17 cellular contexts compared by ENCODE assay signal in genomic region chr9:109164040-109164439, GRCh38. TPM values are rescaled to one million over a fixed set of nuclear protein-coding genes. Genes with fewer than 3 reads are reported as not detected.
DNase-seq lines count a peak whose midpoint lies in the region; ATAC-seq lines count a peak whose summit lies in the region.
"Had no signal": no experiment of that assay in that cellular context is flagged by ENCODE, and none has a peak within 500 bp of the region (broad histone marks: within the 10 kb centered on the region; RNA-seq: fewer than 3 reads in every experiment).

No MANE protein-coding gene starts in this region.

- no peaks in the 10 kb centered on the region for H3K4me1 ChIP-seq in HAP-1

- ATAC-seq in GM19043 (IDR thresholded peaks at IDR 0.05; ENCODE audit: low read depth, unreplicated experiment) = peak; percentile 74
- ATAC-seq in HG02981 (IDR thresholded peaks at IDR 0.05; ENCODE audit: unreplicated experiment) = peak; percentile 67
- ATAC-seq in stimulated activated naive B cell treated with anti-CD40 and anti-IgM and Interleukin-4, amounts not matched to agents 10 μg/mL and 1 μg/mL and 100 μg/mL, for 72 hours (replicated peaks) = peak; percentile 78 to 83
- ATAC-seq in activated T-cell treated with anti-CD3 and anti-CD28 coated beads, Interleukin-2, amount 50 U/mL, for 72 hours (replicated peaks in 1 of 2) = no peak
- ATAC-seq in HG03095 (IDR thresholded peaks at IDR 0.05; ENCODE audit: unreplicated experiment) = no peak
- ATAC-seq: esophagus mucosa, left ventricle myocardium superior had no signal

- H3K27me3 ChIP-seq in HAP-1 (ENCODE audit: low read depth) = no peaks in the 10 kb centered on the region

- H3K4me1 Mint-ChIP-seq in stimulated activated naive B cell treated with anti-CD40 and anti-IgM and Interleukin-4, amounts not matched to agents 10 μg/mL and 1 μg/mL and 100 μg/mL, for 72 hours = peaks cover 9 to 14% of the 10 kb centered on the region in 2 donors
- peaks cover 11% of the 10 kb centered on the region for H3K4me1 Mint-ChIP-seq in activated T-cell treated with anti-CD3 and anti-CD28 coated beads, Interleukin-2, amount 50 U/mL, for 72 hours (ENCODE audit: low read depth)

- no peaks in the 10 kb centered on the region for H3K36me3 ChIP-seq in HAP-1 (replicated peaks)
- H3K36me3 ChIP-seq: suprapubic skin had no signal

- H3K4me3 Mint-ChIP-seq in stimulated activated naive B cell treated with anti-CD40 and anti-IgM and Interleukin-4, amounts not matched to agents 10 μg/mL and 1 μg/mL and 100 μg/mL, for 72 hours = no peak overlapping the region
- no peak overlapping the region for H3K4me3 Mint-ChIP-seq in activated T-cell treated with anti-CD3 and anti-CD28 coated beads, Interleukin-2, amount 50 U/mL, for 72 hours
- H3K4me3 Mint-ChIP-seq: CD4-positive, alpha-beta memory T cell had no signal

- peaks cover 0 to 6% of the 10 kb centered on the region in 2 donors for H3K9me3 Mint-ChIP-seq in stimulated activated naive B cell treated with anti-CD40 and anti-IgM and Interleukin-4, amounts not matched to agents 10 μg/mL and 1 μg/mL and 100 μg/mL, for 72 hours
- H3K9me3 Mint-ChIP-seq in activated T-cell treated with anti-CD3 and anti-CD28 coated beads, Interleukin-2, amount 50 U/mL, for 72 hours = no peaks in the 10 kb centered on the region

- peaks cover 0 to 2% of the 10 kb centered on the region in 2 donors for H3K36me3 Mint-ChIP-seq in stimulated activated naive B cell treated with anti-CD40 and anti-IgM and Interleukin-4, amounts not matched to agents 10 μg/mL and 1 μg/mL and 100 μg/mL, for 72 hours
- H3K36me3 Mint-ChIP-seq in activated T-cell treated with anti-CD3 and anti-CD28 coated beads, Interleukin-2, amount 50 U/mL, for 72 hours (ENCODE audit: insufficient read depth in 2 of 2) = peaks cover 0 to 6% of the 10 kb centered on the region in 2 donors

- H3K9me3 ChIP-seq in HAP-1 = no peaks in the 10 kb centered on the region
- H3K9me3 ChIP-seq: suprapubic skin had no signal

- H3K4me3 ChIP-seq in HAP-1 = no peak overlapping the region
- H3K4me3 ChIP-seq: skin epidermis, suprapubic skin had no signal

- peak; percentile 76 to 81 for DNase-seq in NOMO-1 (lab: John Stamatoyannopoulos, UW; ENCODE audit: unreplicated experiment in 2 of 2)
- DNase-seq in stimulated activated naive B cell treated with anti-CD40 and anti-IgM and Interleukin-4, amounts not matched to agents 10 μg/mL and 1 μg/mL and 100 μg/mL, for 72 hours = no peak
- no peak for DNase-seq in activated T-cell treated with anti-CD3 and anti-CD28 coated beads, Interleukin-2, amount 50 U/mL, for 72 hours
- no peak for DNase-seq in HAP-1 (ENCODE audit: low spot score in 2 of 2)
- DNase-seq: CD4-positive, alpha-beta memory T cell; hypothalamus; left ventricle myocardium superior; NCI-H1092 treated with DMSO at 0.1 percent for 48 hours; NCI-H226; occipital lobe; Right ventricle myocardium superior had no signal

- H3K27ac Mint-ChIP-seq in stimulated activated naive B cell treated with anti-CD40 and anti-IgM and Interleukin-4, amounts not matched to agents 10 μg/mL and 1 μg/mL and 100 μg/mL, for 72 hours = no peak overlapping the region
- H3K27ac Mint-ChIP-seq in activated T-cell treated with anti-CD3 and anti-CD28 coated beads, Interleukin-2, amount 50 U/mL, for 72 hours = no peak overlapping the region
- H3K27ac Mint-ChIP-seq: CD4-positive, alpha-beta memory T cell had no signal

- in situ Hi-C loops in HAP-1 (cut with MboI; ENCODE audit: low sequenced_read_pairs) = no loop called here

- H3K27me3 Mint-ChIP-seq in stimulated activated naive B cell treated with anti-CD40 and anti-IgM and Interleukin-4, amounts not matched to agents 10 μg/mL and 1 μg/mL and 100 μg/mL, for 72 hours = peaks cover 39 to 67% of the 10 kb centered on the region in 2 donors
- H3K27me3 Mint-ChIP-seq in activated T-cell treated with anti-CD3 and anti-CD28 coated beads, Interleukin-2, amount 50 U/mL, for 72 hours (ENCODE audit: low read depth) = peaks cover 63% of the 10 kb centered on the region

RNA-seq across cellular contexts. Expression of gene FRRS1L, which starts 3.0 kb away (rescaled TPM):
- not detected for total RNA-seq in activated T-cell treated with anti-CD3 and anti-CD28 coated beads, Interleukin-2, amount 50 U/mL, for 72 hours
- total RNA-seq: CD4-positive, alpha-beta memory T cell; esophagus mucosa had no signal

RNA-seq across cellular contexts. Expression of gene TMEM245, which starts 44.3 kb away (rescaled TPM):
- total RNA-seq in activated T-cell treated with anti-CD3 and anti-CD28 coated beads, Interleukin-2, amount 50 U/mL, for 72 hours = 10 to 100 TPM; 30.7 to 35.5 TPM

Comparison
In these comparisons a context has a peak if more than half of its experiments do, and no peak if none do; other contexts are left out.
1. ATAC-seq: peak in GM19043 (single experiment), HG02981 (single experiment) and stimulated activated naive B cell treated with anti-CD40 and anti-IgM and Interleukin-4, amounts not matched to agents 10 μg/mL and 1 μg/mL and 100 μg/mL, for 72 hours (2 of 2); none in activated T-cell treated with anti-CD3 and anti-CD28 coated beads, Interleukin-2, amount 50 U/mL, for 72 hours (0 of 2) and HG03095 (single experiment).
2. DNase-seq: peak in NOMO-1 (2 of 2); none in stimulated activated naive B cell treated with anti-CD40 and anti-IgM and Interleukin-4, amounts not matched to agents 10 μg/mL and 1 μg/mL and 100 μg/mL, for 72 hours (single experiment), activated T-cell treated with anti-CD3 and anti-CD28 coated beads, Interleukin-2, amount 50 U/mL, for 72 hours (0 of 2) and HAP-1 (0 of 2).